Comparison of ENCODE assay signal across 8 cellular contexts in the genomic region with DNA sequence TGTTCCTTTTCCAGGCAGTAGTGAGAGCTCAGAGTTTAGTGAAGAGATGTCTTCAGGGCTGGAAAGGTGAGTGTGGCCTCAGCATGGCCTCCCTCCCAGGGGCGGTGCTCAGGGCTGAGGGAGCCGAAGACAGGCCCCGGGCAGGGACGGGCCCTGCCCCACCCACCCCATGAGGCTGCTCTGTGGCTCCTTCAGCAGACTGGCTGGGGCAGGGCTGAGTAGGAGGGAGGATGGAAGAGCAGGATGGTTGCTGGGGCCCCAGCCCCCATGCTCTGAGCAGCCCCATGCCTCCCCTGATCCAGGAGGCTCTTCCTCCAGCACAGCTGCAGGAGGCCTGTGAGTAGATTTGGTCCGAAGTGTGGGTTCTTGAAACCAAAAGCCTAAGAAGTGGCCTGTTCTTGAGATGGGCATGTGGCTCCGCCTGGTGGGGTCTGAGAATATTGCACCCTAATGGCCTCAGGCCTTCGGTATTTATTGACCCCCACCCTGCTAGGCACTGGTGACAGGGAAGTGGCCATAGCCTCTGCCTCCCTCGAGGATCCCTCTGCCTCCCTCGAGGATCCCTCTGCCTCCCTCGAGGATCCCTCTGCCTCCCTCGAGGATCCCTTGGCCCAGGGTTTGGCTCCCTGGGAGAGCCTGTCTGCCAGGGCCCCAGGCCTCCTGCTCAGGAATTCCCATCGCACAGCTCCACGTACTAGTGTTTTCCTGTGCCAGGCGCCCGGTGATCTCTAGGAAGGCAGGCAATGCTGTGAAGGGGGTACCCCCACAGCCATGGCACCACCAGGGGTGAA.
DNase-seq lines count a peak whose midpoint lies in the region; ATAC-seq, FAIRE-seq and TF ChIP-seq lines count a peak whose summit lies in the region.

No MANE protein-coding gene starts in this region.

- no peak for FAIRE-seq in pancreas (lab: Jason Lieb, UNC)

- ATAC-seq in pancreas (peak; percentile 74 to 91 (median 84)), thoracic aorta (ENCODE audit: insufficient number of reproducible peaks, low FRiP score, low read depth) (peak; percentile 80), GM18858 (IDR thresholded peaks at IDR 0.05; ENCODE audit: unreplicated experiment) (no peak)

- TF ChIP-seq EP300 in Ishikawa (IDR thresholded peaks at IDR 0.05; ENCODE audit: borderline replicate concordance) = no peak

- H3K27me3 ChIP-seq in SJCRH30 (no peaks in the 10 kb centered on the region), pancreas (no peaks in the 10 kb centered on the region), thoracic aorta (replicated peaks; ENCODE audit: insufficient read depth) (no peaks in the 10 kb centered on the region)

- H3K4me1 ChIP-seq in SJCRH30 (peaks cover 4% of the 10 kb centered on the region), pancreas (no peaks in the 10 kb centered on the region), thoracic aorta (ENCODE audit: control insufficient read depth in 1 of 2, low read depth in 2 of 2) (peaks cover 2 to 29% of the 10 kb centered on the region in 2 donors)

- H3K4me3 ChIP-seq in SJCRH30 = no peak overlapping the region
- H3K4me3 ChIP-seq in pancreas = no peak overlapping the region
- H3K4me3 ChIP-seq in thoracic aorta = no peak overlapping the region

- DNase-seq in GDM1 (lab: John Stamatoyannopoulos, UW) (peak; percentile 48), SJCRH30 (peak; percentile 82 to 93), germinal center (ENCODE audit: low spot score) (peak; percentile 83), pancreas (peak; percentile 35 to 88 (median 68)), thoracic aorta (ENCODE audit: low spot score) (peak; percentile 46)
- peak; percentile 90 for DNase-seq in activated effector memory CD4-positive, alpha-beta T cell treated with anti-CD3 and anti-CD28 coated beads, Interleukin-2, amount 50 U/mL, for 16 hours

- H3K27ac ChIP-seq in SJCRH30 (no peak overlapping the region), pancreas (no peak overlapping the region), thoracic aorta (no peak overlapping the region)

- H3K36me3 ChIP-seq in SJCRH30 = no peaks in the 10 kb centered on the region
- H3K36me3 ChIP-seq in pancreas = no peaks in the 10 kb centered on the region
- no peaks in the 10 kb centered on the region for H3K36me3 ChIP-seq in thoracic aorta

- intact Hi-C loops in pancreas (cut with DNase I) = loop anchor here (5.0 to 10.0 kb wide), 2 partner anchors 254 to 257 kb away; no protein-coding TSS in a partner anchor

- 38 to 46% methylated on average over 15 of the region's 15 CpGs for WGBS in pancreas, 2 donors

- H3K9me3 ChIP-seq in SJCRH30 (replicated peaks) (no peaks in the 10 kb centered on the region), pancreas (no peaks in the 10 kb centered on the region), thoracic aorta (no peaks in the 10 kb centered on the region)

- TF ChIP-seq RAD21 in Ishikawa (IDR thresholded peaks at IDR 0.05; ENCODE audit: low read depth) = peak; percentile 97

- TF ChIP-seq CTCF in pancreas (IDR thresholded peaks at IDR 0.05) = peak; percentile 59 to 77 (median 66)
- TF ChIP-seq CTCF in thoracic aorta (IDR thresholded peaks at IDR 0.05) = peak; percentile 95

TF ChIP-seq in Ishikawa, 13 proteins besides CTCF, POLR2A, EP300 and RAD21:
- TF ChIP-seq FOXM1 (IDR thresholded peaks at IDR 0.05; ENCODE audit: borderline replicate concordance, low read depth) (no peak), YY1 (IDR thresholded peaks at IDR 0.05; ENCODE audit: low read depth) (no peak), TAF1 (IDR thresholded peaks at IDR 0.05; ENCODE audit: low read depth) (no peak), EGR1 (IDR thresholded peaks at IDR 0.05) (no peak), ZBTB7A (IDR thresholded peaks at IDR 0.05; ENCODE audit: low read depth) (no peak), USF1 (IDR thresholded peaks at IDR 0.05) (no peak), NFIC (IDR thresholded peaks at IDR 0.05) (no peak), MAX (IDR thresholded peaks at IDR 0.05) (no peak), TEAD4 (IDR thresholded peaks at IDR 0.05) (no peak), CREB1 (IDR thresholded peaks at IDR 0.05; ENCODE audit: low read depth) (no peak), TCF12 (IDR thresholded peaks at IDR 0.05; ENCODE audit: low read depth) (no peak), CEBPB (IDR thresholded peaks at IDR 0.05) (no peak)
- TF ChIP-seq, protein P1, sequence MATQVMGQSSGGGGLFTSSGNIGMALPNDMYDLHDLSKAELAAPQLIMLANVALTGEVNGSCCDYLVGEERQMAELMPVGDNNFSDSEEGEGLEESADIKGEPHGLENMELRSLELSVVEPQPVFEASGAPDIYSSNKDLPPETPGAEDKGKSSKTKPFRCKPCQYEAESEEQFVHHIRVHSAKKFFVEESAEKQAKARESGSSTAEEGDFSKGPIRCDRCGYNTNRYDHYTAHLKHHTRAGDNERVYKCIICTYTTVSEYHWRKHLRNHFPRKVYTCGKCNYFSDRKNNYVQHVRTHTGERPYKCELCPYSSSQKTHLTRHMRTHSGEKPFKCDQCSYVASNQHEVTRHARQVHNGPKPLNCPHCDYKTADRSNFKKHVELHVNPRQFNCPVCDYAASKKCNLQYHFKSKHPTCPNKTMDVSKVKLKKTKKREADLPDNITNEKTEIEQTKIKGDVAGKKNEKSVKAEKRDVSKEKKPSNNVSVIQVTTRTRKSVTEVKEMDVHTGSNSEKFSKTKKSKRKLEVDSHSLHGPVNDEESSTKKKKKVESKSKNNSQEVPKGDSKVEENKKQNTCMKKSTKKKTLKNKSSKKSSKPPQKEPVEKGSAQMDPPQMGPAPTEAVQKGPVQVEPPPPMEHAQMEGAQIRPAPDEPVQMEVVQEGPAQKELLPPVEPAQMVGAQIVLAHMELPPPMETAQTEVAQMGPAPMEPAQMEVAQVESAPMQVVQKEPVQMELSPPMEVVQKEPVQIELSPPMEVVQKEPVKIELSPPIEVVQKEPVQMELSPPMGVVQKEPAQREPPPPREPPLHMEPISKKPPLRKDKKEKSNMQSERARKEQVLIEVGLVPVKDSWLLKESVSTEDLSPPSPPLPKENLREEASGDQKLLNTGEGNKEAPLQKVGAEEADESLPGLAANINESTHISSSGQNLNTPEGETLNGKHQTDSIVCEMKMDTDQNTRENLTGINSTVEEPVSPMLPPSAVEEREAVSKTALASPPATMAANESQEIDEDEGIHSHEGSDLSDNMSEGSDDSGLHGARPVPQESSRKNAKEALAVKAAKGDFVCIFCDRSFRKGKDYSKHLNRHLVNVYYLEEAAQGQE (IDR thresholded peaks at IDR 0.05; ENCODE audit: low read depth) = no peak
